ENCODE assay signal across 19 cellular contexts in genomic region chr1:228226141-228226874, GRCh38.
"Had no signal": no experiment of that assay in that cellular context is flagged by ENCODE, and none has a peak within 500 bp of the region (broad histone marks: within the 10 kb centered on the region; RNA-seq: fewer than 3 reads in every experiment).

No MANE protein-coding gene starts in this region.

- ATAC-seq: activated CD4-positive, alpha-beta T cell treated with anti-CD3 and anti-CD28 coated beads for 36 hours; natural killer cell treated with Interleukin-12 subunit alpha and Interleukin-12 subunit beta and Interleukin-15 and Interleukin-18, amount 100 ng/mL, for 72 hours; T-helper 17 cell had no signal

- H3K4me3 Mint-ChIP-seq: activated B cell treated with CpG ODN at 0.5 μM for 24 hours; activated CD4-positive, alpha-beta T cell treated with anti-CD3 and anti-CD28 coated beads for 36 hours; activated naive CD8-positive, alpha-beta T cell treated with anti-CD3 and anti-CD28 coated beads for 36 hours; natural killer cell treated with Interleukin-12 subunit alpha and Interleukin-12 subunit beta and Interleukin-15 and Interleukin-18, amount 100 ng/mL, for 72 hours; T-helper 17 cell had no signal

- H3K4me3 ChIP-seq: cardiac muscle cell, hepatocyte, spleen, testis had no signal

- H3K27me3 Mint-ChIP-seq: activated B cell treated with CpG ODN at 0.5 μM for 24 hours; activated CD4-positive, alpha-beta T cell treated with anti-CD3 and anti-CD28 coated beads for 36 hours; activated naive CD8-positive, alpha-beta T cell treated with anti-CD3 and anti-CD28 coated beads for 36 hours; natural killer cell treated with Interleukin-12 subunit alpha and Interleukin-12 subunit beta and Interleukin-15 and Interleukin-18, amount 100 ng/mL, for 72 hours; T-helper 17 cell had no signal

- FAIRE-seq: endometrium had no signal

- H2AFZ ChIP-seq: hepatocyte had no signal

- H3K27me3 ChIP-seq: cardiac muscle cell, hepatocyte, neutrophil, spleen, testis had no signal

- DNase-seq: activated B cell treated with CpG ODN at 0.5 μM for 24 hours; activated CD4-positive, alpha-beta T cell treated with anti-CD3 and anti-CD28 coated beads for 36 hours; activated CD4-positive, alpha-beta T cell treated with anti-CD3 and anti-CD28 coated beads, Interleukin-2, amount 50 U/mL, for 4 hours; activated naive CD4-positive, alpha-beta T cell treated with Interleukin-2 at 50 U/mL for 16 hours; activated naive CD8-positive, alpha-beta T cell treated with anti-CD3 and anti-CD28 coated beads for 36 hours; amniotic stem cell; effector CD4-positive, alpha-beta T cell; foreskin melanocyte; glutamatergic neuron; spleen; stimulated activated CD4-positive, alpha-beta T cell treated with anti-CD3 and anti-CD28 coated beads, Interleukin-4, amount 100 ng/mL, for 1 hour; stimulated activated naive CD4-positive, alpha-beta T cell; T-helper 17 cell; testis had no signal

- H3K4me2 ChIP-seq: hepatocyte had no signal

- H3K9me3 Mint-ChIP-seq: activated B cell treated with CpG ODN at 0.5 μM for 24 hours; natural killer cell treated with Interleukin-12 subunit alpha and Interleukin-12 subunit beta and Interleukin-15 and Interleukin-18, amount 100 ng/mL, for 72 hours had no signal

- H3K4me1 ChIP-seq: spleen, testis had no signal

- H3K79me2 ChIP-seq: hepatocyte had no signal

- H3K36me3 Mint-ChIP-seq: natural killer cell treated with Interleukin-12 subunit alpha and Interleukin-12 subunit beta and Interleukin-15 and Interleukin-18, amount 100 ng/mL, for 72 hours had no signal

- H3K27ac ChIP-seq: hepatocyte, neutrophil, spleen, testis had no signal

- H3K36me3 ChIP-seq: neutrophil had no signal

- H3K4me1 Mint-ChIP-seq: activated B cell treated with CpG ODN at 0.5 μM for 24 hours; activated CD4-positive, alpha-beta T cell treated with anti-CD3 and anti-CD28 coated beads for 36 hours; activated naive CD8-positive, alpha-beta T cell treated with anti-CD3 and anti-CD28 coated beads for 36 hours had no signal

- H3K9me3 ChIP-seq: neutrophil, testis had no signal

- H3K27ac Mint-ChIP-seq: activated B cell treated with CpG ODN at 0.5 μM for 24 hours; activated CD4-positive, alpha-beta T cell treated with anti-CD3 and anti-CD28 coated beads for 36 hours; activated naive CD8-positive, alpha-beta T cell treated with anti-CD3 and anti-CD28 coated beads for 36 hours; natural killer cell treated with Interleukin-12 subunit alpha and Interleukin-12 subunit beta and Interleukin-15 and Interleukin-18, amount 100 ng/mL, for 72 hours; T-helper 17 cell had no signal
